Comparison of ENCODE assay signal across 23 cellular contexts in the genomic region with DNA sequence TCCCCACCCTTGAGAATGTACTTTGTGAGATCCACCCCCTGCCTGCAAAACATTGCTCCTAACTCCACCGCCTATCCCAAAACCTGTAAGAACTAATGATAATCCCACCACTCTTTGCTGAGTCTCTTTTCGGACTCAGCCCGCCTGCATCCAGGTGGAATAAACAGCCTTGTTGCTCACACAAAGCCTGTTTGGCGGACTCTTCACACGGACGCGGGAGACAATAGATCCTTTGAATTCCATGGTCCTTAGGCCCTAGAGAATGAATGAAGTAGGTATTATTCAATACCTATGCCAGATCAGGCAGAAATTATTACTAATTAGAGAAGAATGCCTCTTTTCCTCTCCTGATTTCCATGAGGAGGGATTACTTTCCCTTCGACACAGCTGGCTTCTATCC.
DNase-seq lines count a peak whose midpoint lies in the region; ATAC-seq and TF ChIP-seq lines count a peak whose summit lies in the region.
"Had no signal": no experiment of that assay in that cellular context is flagged by ENCODE, and none has a peak within 500 bp of the region (broad histone marks: within the 10 kb centered on the region; RNA-seq: fewer than 3 reads in every experiment).

No MANE protein-coding gene starts in this region.

- H2AFZ ChIP-seq in neural progenitor cell (replicated peaks): no peak overlapping the region

- peaks cover 13% of the 10 kb centered on the region for H3F3A ChIP-seq in neural progenitor cell (ENCODE audit: low read depth)

- no peak for ATAC-seq in HG03139 (IDR thresholded peaks at IDR 0.05; ENCODE audit: unreplicated experiment)
- ATAC-seq in GM21786 (IDR thresholded peaks at IDR 0.05; ENCODE audit: unreplicated experiment): no peak
- ATAC-seq: GM12878 had no signal

- H3K36me3 Mint-ChIP-seq in nephron progenitor cell (ENCODE audit: low read depth) (no peaks in the 10 kb centered on the region), neural progenitor cell (no peaks in the 10 kb centered on the region)
- H3K36me3 Mint-ChIP-seq: CD14-positive monocyte; CD4-positive, alpha-beta memory T cell; CD4-positive, CD25-positive, alpha-beta regulatory T cell; CD8-positive, alpha-beta memory T cell had no signal

- no peaks in the 10 kb centered on the region for H3K79me2 ChIP-seq in neural progenitor cell (ENCODE audit: low read depth)

- no peaks in the 10 kb centered on the region for H3K27me3 ChIP-seq in neural progenitor cell
- H3K27me3 ChIP-seq: BE2C, BLaER1 had no signal

- no peak overlapping the region for H3K4me3 ChIP-seq in neural progenitor cell
- H3K4me3 ChIP-seq: BLaER1, GM12878 had no signal

- H3K27ac Mint-ChIP-seq in nephron progenitor cell: peak overlapping the region; percentile 34
- no peak overlapping the region for H3K27ac Mint-ChIP-seq in neural progenitor cell
- H3K27ac Mint-ChIP-seq: CD14-positive monocyte; CD4-positive, alpha-beta memory T cell; CD8-positive, alpha-beta memory T cell had no signal

- no peak overlapping the region for H3K4me3 Mint-ChIP-seq in nephron progenitor cell
- H3K4me3 Mint-ChIP-seq in neural progenitor cell: no peak overlapping the region
- H3K4me3 Mint-ChIP-seq: CD14-positive monocyte; CD4-positive, alpha-beta memory T cell; CD4-positive, CD25-positive, alpha-beta regulatory T cell; CD8-positive, alpha-beta memory T cell had no signal

- H3K9me3 Mint-ChIP-seq in nephron progenitor cell (peaks cover 4% of the 10 kb centered on the region), neural progenitor cell (no peaks in the 10 kb centered on the region)
- H3K9me3 Mint-ChIP-seq: CD4-positive, alpha-beta memory T cell; CD8-positive, alpha-beta memory T cell had no signal

- no peak overlapping the region for H3K9ac ChIP-seq in neural progenitor cell
- H3K9ac ChIP-seq: BLaER1 had no signal

- H3K4me1 Mint-ChIP-seq in nephron progenitor cell (peaks cover 4% of the 10 kb centered on the region), neural progenitor cell (no peaks in the 10 kb centered on the region)
- H3K4me1 Mint-ChIP-seq: CD4-positive, alpha-beta memory T cell; CD4-positive, CD25-positive, alpha-beta regulatory T cell; CD8-positive, alpha-beta memory T cell had no signal

- H3K4me1 ChIP-seq in neural progenitor cell: no peaks in the 10 kb centered on the region
- H3K4me1 ChIP-seq: BE2C, BLaER1 had no signal

- no peaks in the 10 kb centered on the region for H3K36me3 ChIP-seq in neural progenitor cell
- H3K36me3 ChIP-seq: BE2C, BLaER1 had no signal

- DNase-seq in nephron progenitor cell (no peak), neural progenitor cell (ENCODE audit: low spot score) (peak; percentile 86), inferior parietal cortex (ENCODE audit: extremely low spot score) (no peak)
- DNase-seq: 8988T; ACHN; BE2C; C1 segment of cervical spinal cord; CD4-positive, alpha-beta memory T cell; CD4-positive, CD25-positive, alpha-beta regulatory T cell; CD8-positive, alpha-beta memory T cell; COR-L47; DMS 273 treated with DMSO at 0.1 percent for 48 hours; DMS153; DMS53; DMS79; DND-41; EL; GDM1 had no signal

- H3K27me3 Mint-ChIP-seq in nephron progenitor cell (ENCODE audit: low read depth, poor library complexity) (peaks cover 8% of the 10 kb centered on the region), neural progenitor cell (ENCODE audit: insufficient read depth, low read depth) (no peaks in the 10 kb centered on the region)

- no peak overlapping the region for H3K4me2 ChIP-seq in neural progenitor cell
- H3K4me2 ChIP-seq: BLaER1 had no signal

- no peaks in the 10 kb centered on the region for H4K20me1 ChIP-seq in neural progenitor cell (ENCODE audit: low read depth)
- H4K20me1 ChIP-seq: BLaER1 had no signal

- peak overlapping the region; percentile 55 for H3K27ac ChIP-seq in neural progenitor cell
- H3K27ac ChIP-seq: BLaER1 had no signal

- TF ChIP-seq CTCF in nephron progenitor cell (IDR thresholded peaks at IDR 0.05) (no peak), neural progenitor cell (IDR thresholded peaks at IDR 0.05) (no peak)

- no peaks in the 10 kb centered on the region for H3K9me3 ChIP-seq in neural progenitor cell (ENCODE audit: low read depth)
- H3K9me3 ChIP-seq: BE2C, BLaER1 had no signal
